In the genomic region with DNA sequence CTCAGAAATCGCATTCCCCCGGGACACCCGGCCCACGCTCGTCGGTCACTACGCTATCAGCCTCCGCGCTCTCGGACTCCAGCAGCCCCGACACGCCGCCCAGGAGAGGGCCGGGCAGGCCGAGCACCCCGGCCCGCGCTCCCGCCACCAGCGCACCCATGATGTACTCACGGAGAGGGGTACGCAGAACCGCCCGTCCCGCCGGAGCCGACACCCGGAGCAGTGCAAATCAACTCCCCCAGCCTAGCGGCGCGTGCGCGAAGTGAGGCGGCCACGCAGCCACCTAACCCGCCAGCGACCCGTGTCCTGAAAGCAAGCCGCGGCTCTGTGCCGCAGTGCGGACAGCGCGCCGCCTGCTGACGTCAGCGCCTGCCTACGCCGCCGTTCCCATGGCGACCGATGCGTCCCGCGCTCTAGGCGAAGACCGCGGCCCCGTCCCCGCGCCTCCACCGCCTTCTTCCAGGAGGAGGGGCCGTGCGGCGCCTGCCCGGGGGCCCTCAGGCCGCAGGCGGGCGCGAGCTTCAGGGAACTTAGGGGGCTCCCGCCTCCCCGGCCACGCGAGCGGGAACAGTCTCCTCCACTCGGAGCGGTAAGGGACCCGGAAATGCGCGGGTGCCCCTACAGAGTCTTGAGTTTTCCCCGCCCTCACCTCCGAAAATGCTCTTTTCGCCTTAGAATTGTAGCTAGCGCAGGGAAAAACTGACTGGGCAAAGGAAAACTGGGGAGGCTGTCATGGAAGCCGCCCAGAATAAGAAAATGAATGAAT, we compare ENCODE assay signal across 8 cellular contexts. TPM values are rescaled to one million over a fixed set of nuclear protein-coding genes. Genes with fewer than 3 reads are reported as not detected.
DNase-seq lines count a peak whose midpoint lies in the region; ATAC-seq and TF ChIP-seq lines count a peak whose summit lies in the region.

Gene AHI1, minus strand, starts transcription at position 329 of the 766 bp plus-strand sequence. CDS start 5,503 bp downstream, outside the sequence.

- DNase-seq in CD1c-positive myeloid dendritic cell (ENCODE audit: extremely low spot score) = peak; percentile 95
- DNase-seq in NCI-H69 (lab: John Stamatoyannopoulos, UW) = peak; percentile 99
- DNase-seq in activated CD4-positive, alpha-beta T cell treated with anti-CD3 and anti-CD28 coated beads, Interleukin-2, amount 50 U/mL, for 1 hour = peak; percentile 89
- peak; percentile 97 for DNase-seq in dermis blood vessel endothelial cell
- peak; percentile 92 for DNase-seq in stimulated activated CD4-positive, alpha-beta T cell treated with anti-CD3 and anti-CD28 coated beads, Interleukin-4, amount 100 ng/mL, for 24 hours

- under 1% methylated on average over 85 of the region's 85 CpGs for WGBS in liver

- H3K36me3 ChIP-seq in liver (ENCODE audit: control insufficient read depth in 4 of 4, insufficient read depth in 3 of 4, low read depth in 1 of 4, low read length in 3 of 4) = no peaks in the 10 kb centered on the region

- TF ChIP-seq CTCF in liver (IDR thresholded peaks at IDR 0.05; ENCODE audit: low read depth, low read length, missing input control) = peak; percentile 20

- no peaks in the 10 kb centered on the region for H3K27me3 ChIP-seq in liver (ENCODE audit: control insufficient read depth in 4 of 4, insufficient read depth in 4 of 4, low read length in 3 of 4)

- H3K27ac ChIP-seq in liver (ENCODE audit: low read depth in 1 of 2, low read length in 2 of 2) = peak within 1 kb of the TSS; percentile 94 to 99

- peak within 1 kb of the TSS; percentile 98 for H3K9ac ChIP-seq in liver (ENCODE audit: low read depth in 1 of 2, low read length in 2 of 2)

- peak within 1 kb of the TSS; percentile 70 to 98 (median 92) for H3K4me3 ChIP-seq in liver (ENCODE audit: low read depth in 1 of 3, low read length in 3 of 3)

- no peaks in the 10 kb centered on the region for H3K9me3 ChIP-seq in liver (ENCODE audit: control insufficient read depth in 4 of 4, low read length in 3 of 4)

- no peak for TF ChIP-seq RAD21 in liver (IDR thresholded peaks at IDR 0.05)

- peak; percentile 93 for ATAC-seq in GM19328 (IDR thresholded peaks at IDR 0.05; ENCODE audit: unreplicated experiment)
- ATAC-seq in HG03460 (IDR thresholded peaks at IDR 0.05; ENCODE audit: unreplicated experiment) = peak; percentile 90

- peaks cover 0 to 3% (median 2%) of the 10 kb centered on the region in 4 donors for H3K4me1 ChIP-seq in liver (ENCODE audit: control insufficient read depth in 4 of 4, insufficient read depth in 4 of 4, low read length in 3 of 4)

TF ChIP-seq in liver, 16 proteins besides CTCF, POLR2A, EP300 and RAD21:
- TF ChIP-seq RXRA (IDR thresholded peaks at IDR 0.05) (peak in 1 of 2 donors; percentile 46), ZBTB33 (IDR thresholded peaks at IDR 0.05) (no peak), TAF1 (conservative IDR thresholded peaks at IDR 0.05) (no peak), HNF4A (conservative IDR thresholded peaks at IDR 0.05) (no peak), ATF3 (IDR thresholded peaks at IDR 0.05) (no peak), JUND (IDR thresholded peaks at IDR 0.05) (peak in 1 of 2 donors; percentile 10), FOXA1 (IDR thresholded peaks at IDR 0.05) (no peak), GABPA (IDR thresholded peaks at IDR 0.05 in 1 of 2, conservative IDR thresholded peaks at IDR 0.05 in 1 of 2) (peak in 1 of 2 donors; percentile 3), EGR1 (IDR thresholded peaks at IDR 0.05; ENCODE audit: low read depth in 2 of 2) (peak in 1 of 2 donors; percentile 29), HNF4G (IDR thresholded peaks at IDR 0.05) (no peak), MAX (IDR thresholded peaks at IDR 0.05) (peak; percentile 6), YY1 (IDR thresholded peaks at IDR 0.05) (no peak), FOXA2 (IDR thresholded peaks at IDR 0.05) (no peak), REST (IDR thresholded peaks at IDR 0.05) (peak; percentile 82)

RNA-seq across cellular contexts. Expression of gene AHI1, which starts in this region (rescaled TPM):
- total RNA-seq in dermis blood vessel endothelial cell = 11.8 and 14.1 TPM in 2 replicates
- 10 to 100 TPM in 1 of 2 donors, 1 to 10 TPM in 1; 5.2 to 12.8 TPM for total RNA-seq in liver
- 10 to 100 TPM in 1 of 2 donors, 1 to 10 TPM in 1; 2.0 to 14.4 TPM for polyA plus RNA-seq in liver

Comparison
In these comparisons a context has a peak if more than half of its experiments do, and no peak if none do; other contexts are left out.
1. Peak in every context shown above with its lines: DNase-seq, ATAC-seq, H3K4me3 ChIP-seq and H3K27ac ChIP-seq.